ENCODE assay signal across 22 cellular contexts in the genomic region with DNA sequence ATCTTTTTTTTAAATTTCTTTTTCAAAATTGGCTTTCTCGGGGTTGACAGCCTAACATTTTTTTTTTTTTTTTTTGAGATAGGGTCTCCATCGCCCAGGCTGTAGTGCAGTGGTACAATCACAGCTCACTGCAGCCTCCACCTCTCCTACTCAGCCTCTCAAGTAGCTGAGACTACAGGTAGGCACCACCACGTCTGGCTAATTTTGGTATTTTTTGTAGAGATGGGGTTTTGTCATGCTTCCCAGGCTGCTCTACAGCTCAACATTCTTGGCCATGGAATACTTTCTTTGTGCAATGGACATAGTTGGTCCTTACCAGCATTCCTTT.
"Had no signal": no experiment of that assay in that cellular context is flagged by ENCODE, and none has a peak within 500 bp of the region (broad histone marks: within the 10 kb centered on the region; RNA-seq: fewer than 3 reads in every experiment).

No MANE protein-coding gene starts in this region.

- ATAC-seq: effector memory CD8-positive, alpha-beta T cell; gastroesophageal sphincter; right cardiac atrium; SK-N-SH treated with all-trans-retinoic acid at 6 μM for 48 hours; stimulated activated memory B cell treated with anti-CD40 and anti-IgM and Interleukin-4, amounts not matched to agents 10 μg/mL and 1 μg/mL and 100 μg/mL, for 72 hours had no signal

- H3K27ac Mint-ChIP-seq: activated CD8-positive, alpha-beta memory T cell treated with anti-CD3 and anti-CD28 coated beads, Interleukin-2, amount 10 ng/mL, durations not matched to agents 7 days and 5 days; activated naive CD4-positive, alpha-beta T cell treated with anti-CD3 and anti-CD28 coated beads for 36 hours; activated naive CD8-positive, alpha-beta T cell treated with anti-CD3 and anti-CD28 coated beads, Interleukin-2, amount 10 ng/mL, durations not matched to agents 7 days and 5 days; effector memory CD8-positive, alpha-beta T cell; memory B cell; nephron progenitor cell; stimulated activated memory B cell treated with anti-CD40 and anti-IgM and Interleukin-4, amounts not matched to agents 10 μg/mL and 1 μg/mL and 100 μg/mL, for 72 hours had no signal

- H3K4me3 Mint-ChIP-seq: activated CD8-positive, alpha-beta memory T cell treated with anti-CD3 and anti-CD28 coated beads, Interleukin-2, amount 10 ng/mL, durations not matched to agents 7 days and 5 days; activated naive CD4-positive, alpha-beta T cell treated with anti-CD3 and anti-CD28 coated beads for 36 hours; activated naive CD8-positive, alpha-beta T cell treated with anti-CD3 and anti-CD28 coated beads, Interleukin-2, amount 10 ng/mL, durations not matched to agents 7 days and 5 days; central memory CD8-positive, alpha-beta T cell; effector memory CD8-positive, alpha-beta T cell; memory B cell; nephron progenitor cell; stimulated activated memory B cell treated with anti-CD40 and anti-IgM and Interleukin-4, amounts not matched to agents 10 μg/mL and 1 μg/mL and 100 μg/mL, for 72 hours had no signal

- H3K36me3 ChIP-seq: breast epithelium, esophagus muscularis mucosa, gastroesophageal sphincter, upper lobe of left lung had no signal

- H3K36me3 Mint-ChIP-seq: activated naive CD8-positive, alpha-beta T cell treated with anti-CD3 and anti-CD28 coated beads, Interleukin-2, amount 10 ng/mL, durations not matched to agents 7 days and 5 days; memory B cell; stimulated activated memory B cell treated with anti-CD40 and anti-IgM and Interleukin-4, amounts not matched to agents 10 μg/mL and 1 μg/mL and 100 μg/mL, for 72 hours had no signal

- H3K9ac ChIP-seq: parathyroid adenoma had no signal

- H3K27me3 ChIP-seq: upper lobe of left lung had no signal

- H3K4me1 ChIP-seq: breast epithelium, esophagus muscularis mucosa, gastroesophageal sphincter, parathyroid adenoma, upper lobe of left lung had no signal

- H3K9me3 ChIP-seq: breast epithelium, esophagus muscularis mucosa, gastroesophageal sphincter, upper lobe of left lung had no signal

- H3K4me1 Mint-ChIP-seq: memory B cell; nephron progenitor cell; stimulated activated memory B cell treated with anti-CD40 and anti-IgM and Interleukin-4, amounts not matched to agents 10 μg/mL and 1 μg/mL and 100 μg/mL, for 72 hours had no signal

- H3K9me3 Mint-ChIP-seq: activated naive CD4-positive, alpha-beta T cell treated with anti-CD3 and anti-CD28 coated beads for 36 hours; activated naive CD8-positive, alpha-beta T cell treated with anti-CD3 and anti-CD28 coated beads, Interleukin-2, amount 10 ng/mL, durations not matched to agents 7 days and 5 days; central memory CD8-positive, alpha-beta T cell; effector memory CD8-positive, alpha-beta T cell; memory B cell; nephron progenitor cell; stimulated activated memory B cell treated with anti-CD40 and anti-IgM and Interleukin-4, amounts not matched to agents 10 μg/mL and 1 μg/mL and 100 μg/mL, for 72 hours had no signal

- H3K4me3 ChIP-seq: breast epithelium, esophagus muscularis mucosa, gastroesophageal sphincter, skin epidermis, upper lobe of left lung had no signal

- DNase-seq: activated CD4-positive, alpha-beta T cell treated with anti-CD3 and anti-CD28 coated beads, Interleukin-2, amount 50 U/mL, for 1 hour; activated CD8-positive, alpha-beta memory T cell treated with anti-CD3 and anti-CD28 coated beads, Interleukin-2, amount 10 ng/mL, durations not matched to agents 7 days and 5 days; activated effector memory CD4-positive, alpha-beta T cell treated with Interleukin-2 at 50 U/mL for 16 hours; activated naive CD4-positive, alpha-beta T cell treated with anti-CD3 and anti-CD28 coated beads for 36 hours; activated naive CD8-positive, alpha-beta T cell treated with anti-CD3 and anti-CD28 coated beads, Interleukin-2, amount 10 ng/mL, durations not matched to agents 7 days and 5 days; amniotic stem cell; effector memory CD8-positive, alpha-beta T cell; head of caudate nucleus; hypothalamus; nephron progenitor cell; right cardiac atrium; stimulated activated CD4-positive, alpha-beta T cell treated with anti-CD3 and anti-CD28 coated beads, Interleukin-1b, Interleukin-23, amount 100 ng/mL, for 48 hours; upper lobe of left lung had no signal
